ENCODE assay signal across 17 cellular contexts in the genomic region with DNA sequence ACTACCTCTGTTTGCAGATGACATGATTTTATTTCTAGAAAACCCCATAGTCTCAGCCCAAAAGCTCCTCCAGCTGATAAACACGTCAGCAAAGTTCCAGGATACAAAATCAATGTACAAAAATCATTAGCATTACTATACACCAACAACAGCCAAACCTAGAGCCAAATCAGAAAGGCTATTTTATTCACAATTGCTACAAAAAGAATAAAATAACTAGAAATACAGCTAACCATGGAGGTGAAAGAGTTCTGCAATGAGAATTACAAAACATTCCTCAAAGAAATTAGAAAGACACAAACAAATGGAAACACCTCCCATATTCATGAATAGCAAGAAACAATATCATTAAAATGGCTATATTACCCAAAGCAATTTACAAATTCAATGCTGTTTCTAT.
DNase-seq lines count a peak whose midpoint lies in the region; ATAC-seq lines count a peak whose summit lies in the region.
"Had no signal": no experiment of that assay in that cellular context is flagged by ENCODE, and none has a peak within 500 bp of the region (broad histone marks: within the 10 kb centered on the region; RNA-seq: fewer than 3 reads in every experiment).

No MANE protein-coding gene starts in this region.

- H3K27me3 ChIP-seq in adipocyte (replicated peaks; ENCODE audit: control insufficient read depth, insufficient read depth, low read length), result no peaks in the 10 kb centered on the region

- H3K36me3 Mint-ChIP-seq in stimulated activated naive B cell treated with anti-CD40 and anti-IgM and Interleukin-4, amounts not matched to agents 10 μg/mL and 1 μg/mL and 100 μg/mL, for 72 hours, result peaks cover 2 to 5% of the 10 kb centered on the region in 2 donors
- H3K36me3 Mint-ChIP-seq: CD4-positive, alpha-beta memory T cell had no signal

- no peaks in the 10 kb centered on the region for H3K27me3 Mint-ChIP-seq in stimulated activated naive B cell treated with anti-CD40 and anti-IgM and Interleukin-4, amounts not matched to agents 10 μg/mL and 1 μg/mL and 100 μg/mL, for 72 hours
- H3K27me3 Mint-ChIP-seq: B cell; CD4-positive, alpha-beta memory T cell had no signal

- H3K4me3 ChIP-seq in adipocyte (ENCODE audit: low read length), result no peak overlapping the region
- H3K4me3 ChIP-seq: GM12878, GM23248 had no signal

- H3K9me3 Mint-ChIP-seq in stimulated activated naive B cell treated with anti-CD40 and anti-IgM and Interleukin-4, amounts not matched to agents 10 μg/mL and 1 μg/mL and 100 μg/mL, for 72 hours, result peaks cover 38 to 44% of the 10 kb centered on the region in 2 donors

- H3K4me1 Mint-ChIP-seq in stimulated activated naive B cell treated with anti-CD40 and anti-IgM and Interleukin-4, amounts not matched to agents 10 μg/mL and 1 μg/mL and 100 μg/mL, for 72 hours, result no peaks in the 10 kb centered on the region
- H3K4me1 Mint-ChIP-seq: B cell; CD4-positive, alpha-beta memory T cell had no signal

- no peaks in the 10 kb centered on the region for H3K4me1 ChIP-seq in adipocyte (ENCODE audit: control insufficient read depth, insufficient read depth, low read length)

- H3K27ac Mint-ChIP-seq in stimulated activated naive B cell treated with anti-CD40 and anti-IgM and Interleukin-4, amounts not matched to agents 10 μg/mL and 1 μg/mL and 100 μg/mL, for 72 hours, result no peak overlapping the region
- H3K27ac Mint-ChIP-seq: B cell; CD4-positive, alpha-beta memory T cell had no signal

- no peak overlapping the region for H3K9ac ChIP-seq in adipocyte (ENCODE audit: low read length)
- H3K9ac ChIP-seq: GM23248 had no signal

- DNase-seq in DMS53 (lab: John Stamatoyannopoulos, UW) (peak; percentile 69), DMS53 treated with DMSO at 0.1 percent for 48 hours (lab: John Stamatoyannopoulos, UW; ENCODE audit: unreplicated experiment) (no peak), NCI-H345 (lab: John Stamatoyannopoulos, UW) (peak; percentile 13), NCI-H345 treated with DMSO at 0.1 percent for 48 hours (lab: John Stamatoyannopoulos, UW; ENCODE audit: unreplicated experiment) (no peak), NCI-H128 (lab: John Stamatoyannopoulos, UW; ENCODE audit: unreplicated experiment) (peak; percentile 84), adipocyte (ENCODE audit: low read depth) (peak; percentile 25), C1 segment of cervical spinal cord (lab: John Stamatoyannopoulos, UW) (no peak)
- no peak for DNase-seq in stimulated activated naive B cell treated with anti-CD40 and anti-IgM and Interleukin-4, amounts not matched to agents 10 μg/mL and 1 μg/mL and 100 μg/mL, for 72 hours
- DNase-seq: 8988T; CD4-positive, alpha-beta memory T cell; COR-L47; DMS79; GM23248 had no signal

- ATAC-seq in stimulated activated naive B cell treated with anti-CD40 and anti-IgM and Interleukin-4, amounts not matched to agents 10 μg/mL and 1 μg/mL and 100 μg/mL, for 72 hours (replicated peaks), result no peak
- ATAC-seq: GM12878, HCT116, HepG2 had no signal

- no peaks in the 10 kb centered on the region for H3K36me3 ChIP-seq in adipocyte (ENCODE audit: control insufficient read depth, insufficient read depth, low read length, severe bottlenecking)

- H3K9me3 ChIP-seq in adipocyte (ENCODE audit: control insufficient read depth, low read length), result peaks cover 28% of the 10 kb centered on the region

- no peak overlapping the region for H3K4me3 Mint-ChIP-seq in stimulated activated naive B cell treated with anti-CD40 and anti-IgM and Interleukin-4, amounts not matched to agents 10 μg/mL and 1 μg/mL and 100 μg/mL, for 72 hours
- H3K4me3 Mint-ChIP-seq: B cell; CD4-positive, alpha-beta memory T cell had no signal

Comparison
In these comparisons a context has a peak if more than half of its experiments do, and no peak if none do; other contexts are left out.
1. DNase-seq: peak in DMS53 (single experiment), NCI-H345 (single experiment), NCI-H128 (single experiment) and adipocyte (single experiment); none in DMS53 treated with DMSO at 0.1 percent for 48 hours (single experiment), NCI-H345 treated with DMSO at 0.1 percent for 48 hours (single experiment), stimulated activated naive B cell treated with anti-CD40 and anti-IgM and Interleukin-4, amounts not matched to agents 10 μg/mL and 1 μg/mL and 100 μg/mL, for 72 hours (single experiment) and C1 segment of cervical spinal cord (0 of 14).